ENCODE assay signal across 22 cellular contexts in the genomic region with DNA sequence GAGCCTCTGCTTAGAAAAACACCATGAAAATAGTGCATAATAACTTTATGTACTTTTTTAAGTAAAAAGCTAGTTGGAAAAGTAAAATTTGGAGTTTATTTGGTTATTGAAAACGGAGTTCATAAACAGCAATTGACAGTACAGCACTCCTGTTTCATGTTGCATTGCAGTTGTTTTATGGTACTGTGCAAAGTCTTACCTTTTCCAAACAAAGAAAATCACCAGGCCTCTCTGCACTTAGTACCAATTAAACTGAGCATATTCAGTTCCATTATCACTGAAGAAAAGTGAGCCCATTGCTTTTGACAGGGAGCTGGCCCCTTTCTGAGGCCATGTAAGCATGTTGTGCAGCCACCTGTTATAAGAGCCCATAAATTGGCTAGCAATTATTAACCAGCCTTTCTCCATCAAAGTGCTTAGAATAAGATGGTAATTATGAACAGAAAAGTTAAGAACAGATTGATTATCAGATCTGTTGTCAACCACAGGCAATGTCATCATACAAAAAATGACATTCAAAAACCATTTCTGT.
DNase-seq lines count a peak whose midpoint lies in the region; ATAC-seq and TF ChIP-seq lines count a peak whose summit lies in the region.
"Had no signal": no experiment of that assay in that cellular context is flagged by ENCODE, and none has a peak within 500 bp of the region (broad histone marks: within the 10 kb centered on the region; RNA-seq: fewer than 3 reads in every experiment).

No MANE protein-coding gene starts in this region.

- H4K20me1 ChIP-seq in SK-N-SH (ENCODE audit: insufficient read depth), result no peaks in the 10 kb centered on the region

- 73% methylated on average over 1 of the region's 1 CpG for WGBS in SK-N-SH (ENCODE audit: low lambda C conversion rate)

- no peaks in the 10 kb centered on the region for H3K9me3 ChIP-seq in CD4-positive, alpha-beta memory T cell (ENCODE audit: control insufficient read depth in 1 of 2, low read length in 2 of 2)
- H3K9me3 ChIP-seq in T-helper 17 cell (ENCODE audit: control insufficient read depth, low read length, poor library complexity, severe bottlenecking) (peaks cover 3% of the 10 kb centered on the region), mucosa of descending colon (peaks cover 2% of the 10 kb centered on the region), SK-N-SH (no peaks in the 10 kb centered on the region)
- H3K9me3 ChIP-seq: stomach had no signal

- no peak for DNase-seq in CD4-positive, alpha-beta memory T cell
- DNase-seq in HT-29 (ENCODE audit: low spot score), result peak; percentile 27
- DNase-seq in T-helper 17 cell, result no peak
- no peak for DNase-seq in mucosa of descending colon
- no peak for DNase-seq in SK-N-SH
- no peak for DNase-seq in GF-D8 (lab: John Stamatoyannopoulos, UW)
- DNase-seq: activated CD4-positive, alpha-beta memory T cell treated with anti-CD3 and anti-CD28 coated beads, Interleukin-2, amount 10 ng/mL, durations not matched to agents 7 days and 5 days; activated naive CD4-positive, alpha-beta T cell treated with anti-CD3 and anti-CD28 coated beads, Interleukin-2, amount 10 ng/mL, durations not matched to agents 7 days and 5 days; activated T-cell treated with anti-CD3 and anti-CD28 coated beads, Interleukin-2, amount 50 U/mL, for 1 hour; central memory CD4-positive, alpha-beta T cell; DMS79; foreskin fibroblast; Kasumi-1; NCI-H1048; NCI-H524; occipital lobe; stimulated activated CD4-positive, alpha-beta T cell treated with anti-CD3 and anti-CD28 coated beads, Interleukin-12 subunit alpha, Interleukin-12 subunit beta, amount 100 ng/mL, for 4 hours; stomach had no signal

- H3F3A ChIP-seq in SK-N-SH (replicated peaks; ENCODE audit: insufficient read depth), result no peaks in the 10 kb centered on the region

- POLR2A ChIA-PET in CD4-positive, alpha-beta memory T cell (lab: Charles Lee; ENCODE audit: partially characterized antibody), result interaction anchor here (1.4 kb wide), 1 partner anchor 126 kb away, joined by 4 read pairs; no protein-coding TSS in a partner anchor
- POLR2A ChIA-PET in SK-N-SH (lab: Yijun Ruan, JAX), result no interaction called here

- intact Hi-C loops in CD4-positive, alpha-beta memory T cell (cut with micrococcal nuclease), result no loop called here
- intact Hi-C loops in mucosa of descending colon (cut with DNase I, micrococcal nuclease), result no loop called here

- TF ChIP-seq RAD21 in SK-N-SH (IDR thresholded peaks at IDR 0.05; ENCODE audit: low read length), result no peak

- TF ChIP-seq EP300 in SK-N-SH (IDR thresholded peaks at IDR 0.05; ENCODE audit: borderline replicate concordance in 1 of 2, low read depth in 1 of 2, low read length in 1 of 2), result no peak

- H3K9me3 Mint-ChIP-seq in CD4-positive, alpha-beta memory T cell, result peaks cover 4 to 17% (median 11%) of the 10 kb centered on the region in 8 donors

- H3K27ac Mint-ChIP-seq in CD4-positive, alpha-beta memory T cell, result peak overlapping the region in 1 of 7 donors; percentile 48
- peak overlapping the region; percentile 95 for H3K27ac Mint-ChIP-seq in T-helper 17 cell
- H3K27ac Mint-ChIP-seq: activated naive CD4-positive, alpha-beta T cell treated with anti-CD3 and anti-CD28 coated beads, Interleukin-2, amount 10 ng/mL, durations not matched to agents 7 days and 5 days had no signal

- ATAC-seq in T-helper 17 cell (no peak), mucosa of descending colon (peak; percentile 83), GM18520 (IDR thresholded peaks at IDR 0.05; ENCODE audit: unreplicated experiment) (no peak), HG03565 (IDR thresholded peaks at IDR 0.05; ENCODE audit: unreplicated experiment) (no peak)

- TF ChIP-seq CTCF in mucosa of descending colon (IDR thresholded peaks at IDR 0.05) (no peak), SK-N-SH (IDR thresholded peaks at IDR 0.05) (no peak)

- H3K36me3 Mint-ChIP-seq in CD4-positive, alpha-beta memory T cell, result peaks cover 9 to 13% of the 10 kb centered on the region in 2 donors
- peaks cover 2% of the 10 kb centered on the region for H3K36me3 Mint-ChIP-seq in T-helper 17 cell (ENCODE audit: low read depth)
- H3K36me3 Mint-ChIP-seq: activated naive CD4-positive, alpha-beta T cell treated with anti-CD3 and anti-CD28 coated beads, Interleukin-2, amount 10 ng/mL, durations not matched to agents 7 days and 5 days had no signal

- no peak overlapping the region for H3K27ac ChIP-seq in CD4-positive, alpha-beta memory T cell (ENCODE audit: low read depth, low read length)
- H3K27ac ChIP-seq in SK-N-SH (ENCODE audit: low read depth in 2 of 2, low read length in 1 of 2), result no peak overlapping the region
- H3K27ac ChIP-seq: epithelial cell of prostate, stomach, tibial nerve had no signal

- H3K4me3 ChIP-seq in CD4-positive, alpha-beta memory T cell (ENCODE audit: low read length in 2 of 2), result no peak overlapping the region
- H3K4me3 ChIP-seq in mucosa of descending colon, result no peak overlapping the region
- H3K4me3 ChIP-seq in SK-N-SH (ENCODE audit: low read depth in 2 of 2, low read length in 1 of 2), result no peak overlapping the region
- H3K4me3 ChIP-seq: stomach, tibial nerve had no signal

- no peaks in the 10 kb centered on the region for H3K79me2 ChIP-seq in SK-N-SH (ENCODE audit: insufficient read depth)

- H3K36me3 ChIP-seq in CD4-positive, alpha-beta memory T cell (ENCODE audit: insufficient read depth, low read length), result no peaks in the 10 kb centered on the region
- H3K36me3 ChIP-seq in mucosa of descending colon (ENCODE audit: low read depth), result no peaks in the 10 kb centered on the region
- H3K36me3 ChIP-seq in SK-N-SH (replicated peaks in 1 of 2; ENCODE audit: control insufficient read depth in 1 of 2, insufficient read depth in 2 of 2, low read length in 1 of 2), result no peaks in the 10 kb centered on the region
- H3K36me3 ChIP-seq: stomach, tibial nerve had no signal

- H3K27me3 Mint-ChIP-seq in CD4-positive, alpha-beta memory T cell, result no peaks in the 10 kb centered on the region
- H3K27me3 Mint-ChIP-seq in T-helper 17 cell, result no peaks in the 10 kb centered on the region
- H3K27me3 Mint-ChIP-seq: activated CD4-positive, alpha-beta memory T cell treated with anti-CD3 and anti-CD28 coated beads, Interleukin-2, amount 10 ng/mL, durations not matched to agents 7 days and 5 days; activated naive CD4-positive, alpha-beta T cell treated with anti-CD3 and anti-CD28 coated beads, Interleukin-2, amount 10 ng/mL, durations not matched to agents 7 days and 5 days had no signal

- H2AFZ ChIP-seq in SK-N-SH (ENCODE audit: low read depth), result no peak overlapping the region

- no peaks in the 10 kb centered on the region for H3K9me2 ChIP-seq in SK-N-SH

- peak overlapping the region in 5 of 8 donors; percentile 17 to 93 (median 78) for H3K4me3 Mint-ChIP-seq in CD4-positive, alpha-beta memory T cell
- H3K4me3 Mint-ChIP-seq in T-helper 17 cell, result peak overlapping the region; percentile 86

- H3K4me1 ChIP-seq in CD4-positive, alpha-beta memory T cell (ENCODE audit: insufficient read depth, low read length), result peaks cover 11% of the 10 kb centered on the region
- H3K4me1 ChIP-seq in mucosa of descending colon (ENCODE audit: low read depth) (peaks cover 13% of the 10 kb centered on the region), SK-N-SH (ENCODE audit: control insufficient read depth in 1 of 2, insufficient read depth in 2 of 2, low read depth in 1 of 2, low read length in 1 of 2) (no peaks in the 10 kb centered on the region)
- H3K4me1 ChIP-seq: stomach, tibial nerve had no signal

- H3K4me2 ChIP-seq in SK-N-SH, result no peak overlapping the region

- CTCF ChIA-PET in CD4-positive, alpha-beta memory T cell (lab: Charles Lee; ENCODE audit: partially characterized antibody), result no interaction called here
- CTCF ChIA-PET in SK-N-SH (lab: Yijun Ruan, JAX), result interaction anchor here (1.1 kb wide), 1 partner anchor 13 kb away, joined by 4 read pairs; no protein-coding TSS in a partner anchor

- H3K4me1 Mint-ChIP-seq in CD4-positive, alpha-beta memory T cell, result peaks cover 7 to 17% (median 14%) of the 10 kb centered on the region in 4 donors
- H3K4me1 Mint-ChIP-seq in T-helper 17 cell, result peaks cover 14% of the 10 kb centered on the region

- H3K9ac ChIP-seq in SK-N-SH, result no peak overlapping the region

- H3K27me3 ChIP-seq in CD4-positive, alpha-beta memory T cell (ENCODE audit: insufficient read depth, low read length), result no peaks in the 10 kb centered on the region
- no peaks in the 10 kb centered on the region for H3K27me3 ChIP-seq in SK-N-SH (ENCODE audit: insufficient read depth)
- H3K27me3 ChIP-seq: stomach, tibial nerve had no signal

TF ChIP-seq in SK-N-SH, 30 proteins besides CTCF, POLR2A, EP300 and RAD21 (continues in another document):
- TF ChIP-seq POLR2AphosphoS5 (IDR thresholded peaks at IDR 0.05; ENCODE audit: low read depth, low read length) (no peak), NFIC (IDR thresholded peaks at IDR 0.05; ENCODE audit: borderline replicate concordance) (no peak), TAF1 (IDR thresholded peaks at IDR 0.05; ENCODE audit: borderline replicate concordance, low read depth, low read length) (no peak), ELF1 (IDR thresholded peaks at IDR 0.05) (no peak), CHD2 (IDR thresholded peaks at IDR 0.05; ENCODE audit: low read length, partially characterized antibody) (no peak), JUND (IDR thresholded peaks at IDR 0.05) (no peak), MEF2A (IDR thresholded peaks at IDR 0.05; ENCODE audit: borderline replicate concordance, low read depth) (no peak), SMC3 (IDR thresholded peaks at IDR 0.05; ENCODE audit: low read depth, low read length) (no peak), TEAD4 (IDR thresholded peaks at IDR 0.05; ENCODE audit: borderline replicate concordance, insufficient read depth) (no peak)
- TF ChIP-seq, protein P1, sequence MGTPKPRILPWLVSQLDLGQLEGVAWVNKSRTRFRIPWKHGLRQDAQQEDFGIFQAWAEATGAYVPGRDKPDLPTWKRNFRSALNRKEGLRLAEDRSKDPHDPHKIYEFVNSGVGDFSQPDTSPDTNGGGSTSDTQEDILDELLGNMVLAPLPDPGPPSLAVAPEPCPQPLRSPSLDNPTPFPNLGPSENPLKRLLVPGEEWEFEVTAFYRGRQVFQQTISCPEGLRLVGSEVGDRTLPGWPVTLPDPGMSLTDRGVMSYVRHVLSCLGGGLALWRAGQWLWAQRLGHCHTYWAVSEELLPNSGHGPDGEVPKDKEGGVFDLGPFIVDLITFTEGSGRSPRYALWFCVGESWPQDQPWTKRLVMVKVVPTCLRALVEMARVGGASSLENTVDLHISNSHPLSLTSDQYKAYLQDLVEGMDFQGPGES (IDR thresholded peaks at IDR 0.05; ENCODE audit: low read depth, low read length), result no peak
